13 cellular contexts compared by ENCODE assay signal in the genomic region with DNA sequence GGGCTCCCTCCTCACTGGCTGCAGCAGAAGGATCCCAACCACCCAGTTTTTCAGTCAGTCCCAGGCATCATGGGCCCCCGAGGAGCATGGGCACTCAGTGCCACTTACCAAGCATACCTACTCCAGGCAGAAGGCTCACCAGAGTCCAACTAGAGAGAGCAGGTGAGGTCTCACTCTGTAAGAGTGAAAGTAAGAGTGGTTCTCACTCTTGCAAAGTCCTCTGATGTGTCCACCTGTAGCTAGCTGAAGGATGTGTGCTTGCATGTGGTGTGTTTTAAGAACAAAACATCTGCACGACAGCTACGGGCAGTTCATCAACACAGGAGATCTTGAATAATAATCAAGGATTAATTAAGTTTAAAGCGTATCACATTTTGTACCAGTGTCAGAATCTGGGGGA. TPM values are rescaled to one million over a fixed set of nuclear protein-coding genes. Genes with fewer than 3 reads are reported as not detected.
DNase-seq lines count a peak whose midpoint lies in the region; ATAC-seq and TF ChIP-seq lines count a peak whose summit lies in the region.
"Had no signal": no experiment of that assay in that cellular context is flagged by ENCODE, and none has a peak within 500 bp of the region (broad histone marks: within the 10 kb centered on the region; RNA-seq: fewer than 3 reads in every experiment).

No MANE protein-coding gene starts in this region.

- CTCF ChIA-PET in activated CD4-positive, alpha-beta T cell treated with anti-CD3 and anti-CD28 coated beads, Interleukin-2, amount 10 ng/mL, durations not matched to agents 7 days and 5 days (lab: Charles Lee), result no interaction called here

- H3K27ac Mint-ChIP-seq in activated CD4-positive, alpha-beta T cell treated with anti-CD3 and anti-CD28 coated beads, Interleukin-2, amount 10 ng/mL, durations not matched to agents 7 days and 5 days, result peak overlapping the region; percentile 86
- peak overlapping the region; percentile 51 for H3K27ac Mint-ChIP-seq in nephron progenitor cell
- H3K27ac Mint-ChIP-seq in GM23338, result no peak overlapping the region

- peaks cover 79% of the 10 kb centered on the region for H3K4me1 Mint-ChIP-seq in activated CD4-positive, alpha-beta T cell treated with anti-CD3 and anti-CD28 coated beads, Interleukin-2, amount 10 ng/mL, durations not matched to agents 7 days and 5 days
- H3K4me1 Mint-ChIP-seq in nephron progenitor cell (peaks cover 38% of the 10 kb centered on the region), GM23338 (peaks cover 19% of the 10 kb centered on the region)

- no peaks in the 10 kb centered on the region for H3K36me3 ChIP-seq in GM23338 (ENCODE audit: insufficient read depth)

- no peak overlapping the region for H3K4me2 ChIP-seq in GM23338

- no peak for TF ChIP-seq CTCF in nephron progenitor cell (IDR thresholded peaks at IDR 0.05)
- no peak for TF ChIP-seq CTCF in GM23338 (conservative IDR thresholded peaks at IDR 0.05; ENCODE audit: low read depth in 2 of 2)

- ATAC-seq in GM21529 (IDR thresholded peaks at IDR 0.05; ENCODE audit: unreplicated experiment) (peak; percentile 77), HG03520 (IDR thresholded peaks at IDR 0.05; ENCODE audit: unreplicated experiment) (peak; percentile 59), GM23338 (no peak), HG03039 (IDR thresholded peaks at IDR 0.05; ENCODE audit: unreplicated experiment) (no peak)
- ATAC-seq: Panc1 had no signal

- no peaks in the 10 kb centered on the region for H3K9me2 ChIP-seq in GM23338 (ENCODE audit: insufficient read depth)

- H3K4me1 ChIP-seq in GM23338 (ENCODE audit: insufficient read depth), result no peaks in the 10 kb centered on the region

- POLR2A ChIA-PET in activated CD4-positive, alpha-beta T cell treated with anti-CD3 and anti-CD28 coated beads, Interleukin-2, amount 10 ng/mL, durations not matched to agents 7 days and 5 days (lab: Charles Lee), result no interaction called here

- H3K27me3 ChIP-seq in GM23338 (ENCODE audit: insufficient read depth), result no peaks in the 10 kb centered on the region
- H3K27me3 ChIP-seq: vagina had no signal

- H3K27me3 Mint-ChIP-seq in activated CD4-positive, alpha-beta T cell treated with anti-CD3 and anti-CD28 coated beads, Interleukin-2, amount 10 ng/mL, durations not matched to agents 7 days and 5 days, result no peaks in the 10 kb centered on the region
- H3K27me3 Mint-ChIP-seq in nephron progenitor cell (ENCODE audit: low read depth, poor library complexity) (peaks cover 7% of the 10 kb centered on the region), GM23338 (ENCODE audit: insufficient read depth, low read depth, poor library complexity) (peaks cover 3% of the 10 kb centered on the region)

- H3K79me2 ChIP-seq in GM23338 (replicated peaks; ENCODE audit: insufficient read depth), result no peaks in the 10 kb centered on the region

- no peaks in the 10 kb centered on the region for H3F3A ChIP-seq in GM23338 (replicated peaks; ENCODE audit: low read depth)

- no peaks in the 10 kb centered on the region for H3K9me3 Mint-ChIP-seq in activated CD4-positive, alpha-beta T cell treated with anti-CD3 and anti-CD28 coated beads, Interleukin-2, amount 10 ng/mL, durations not matched to agents 7 days and 5 days
- H3K9me3 Mint-ChIP-seq in nephron progenitor cell (no peaks in the 10 kb centered on the region), GM23338 (no peaks in the 10 kb centered on the region)

- peaks cover 42% of the 10 kb centered on the region for H3K36me3 Mint-ChIP-seq in activated CD4-positive, alpha-beta T cell treated with anti-CD3 and anti-CD28 coated beads, Interleukin-2, amount 10 ng/mL, durations not matched to agents 7 days and 5 days (ENCODE audit: low read depth)
- H3K36me3 Mint-ChIP-seq in nephron progenitor cell (ENCODE audit: low read depth) (peaks cover 45% of the 10 kb centered on the region), GM23338 (ENCODE audit: low read depth) (peaks cover 9% of the 10 kb centered on the region; the same call in 2 of the 3 replicates)

- DNase-seq in activated CD4-positive, alpha-beta T cell treated with anti-CD3 and anti-CD28 coated beads, Interleukin-2, amount 10 ng/mL, durations not matched to agents 7 days and 5 days, result peak; percentile 40
- no peak for DNase-seq in activated CD4-positive, alpha-beta T cell treated with anti-CD3 and anti-CD28 coated beads, Interleukin-2, amount 50 U/mL, for 4 hours
- DNase-seq in nephron progenitor cell, result no peak
- DNase-seq in GM23338 (ENCODE audit: low spot score), result no peak
- DNase-seq in middle frontal gyrus (ENCODE audit: extremely low spot score, low spot score), result no peak
- DNase-seq: NCI-H1436, posterior cingulate gyrus, WERI-Rb-1 had no signal

- no peak overlapping the region for H2AFZ ChIP-seq in GM23338

- H3K4me3 ChIP-seq in GM23338, result no peak overlapping the region
- H3K4me3 ChIP-seq: vagina had no signal

- no peak overlapping the region for H3K27ac ChIP-seq in GM23338 (ENCODE audit: low read depth)
- H3K27ac ChIP-seq: vagina, WERI-Rb-1 had no signal

- H4K20me1 ChIP-seq in GM23338 (replicated peaks; ENCODE audit: insufficient read depth), result peaks cover 2% of the 10 kb centered on the region; the same call in 1 of the 2 replicates

- peak overlapping the region; percentile 52 for H3K4me3 Mint-ChIP-seq in activated CD4-positive, alpha-beta T cell treated with anti-CD3 and anti-CD28 coated beads, Interleukin-2, amount 10 ng/mL, durations not matched to agents 7 days and 5 days
- H3K4me3 Mint-ChIP-seq in nephron progenitor cell (no peak overlapping the region), GM23338 (no peak overlapping the region)

TF ChIP-seq in GM23338, 12 proteins besides CTCF, POLR2A, EP300 and RAD21 (continues in another document):
- TF ChIP-seq ZNF331 (CRISPR knock-in tag; IDR thresholded peaks at IDR 0.05; ENCODE audit: low read depth), result no peak
- TF ChIP-seq ZNF114 (CRISPR knock-in tag; IDR thresholded peaks at IDR 0.05), result no peak
- TF ChIP-seq NANOG (IDR thresholded peaks at IDR 0.05; ENCODE audit: borderline replicate concordance), result no peak
- TF ChIP-seq, protein P1, sequence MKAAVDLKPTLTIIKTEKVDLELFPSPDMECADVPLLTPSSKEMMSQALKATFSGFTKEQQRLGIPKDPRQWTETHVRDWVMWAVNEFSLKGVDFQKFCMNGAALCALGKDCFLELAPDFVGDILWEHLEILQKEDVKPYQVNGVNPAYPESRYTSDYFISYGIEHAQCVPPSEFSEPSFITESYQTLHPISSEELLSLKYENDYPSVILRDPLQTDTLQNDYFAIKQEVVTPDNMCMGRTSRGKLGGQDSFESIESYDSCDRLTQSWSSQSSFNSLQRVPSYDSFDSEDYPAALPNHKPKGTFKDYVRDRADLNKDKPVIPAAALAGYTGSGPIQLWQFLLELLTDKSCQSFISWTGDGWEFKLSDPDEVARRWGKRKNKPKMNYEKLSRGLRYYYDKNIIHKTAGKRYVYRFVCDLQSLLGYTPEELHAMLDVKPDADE (IDR thresholded peaks at IDR 0.05), result no peak
- TF ChIP-seq CREB1 (CRISPR knock-in tag; IDR thresholded peaks at IDR 0.05; ENCODE audit: low read depth), result no peak

RNA-seq across cellular contexts. Expression of gene CCK, which starts 49.7 kb away (rescaled TPM):
- total RNA-seq in activated CD4-positive, alpha-beta T cell treated with anti-CD3 and anti-CD28 coated beads, Interleukin-2, amount 10 ng/mL, durations not matched to agents 7 days and 5 days, result not detected
- total RNA-seq in GM23338 (2014; rRNA removed; shearing (Covaris generic)), result 1.0 and 4.2 TPM in 2 replicates
- polyA plus RNA-seq in GM23338 (2016; fragmentation: Nextera tagmentation; extraction: Ambion mirVana), result 3.1 and 3.3 TPM in 2 replicates
- total RNA-seq: vagina had no signal

Comparison
In these comparisons a context has a peak if more than half of its experiments do, and no peak if none do; other contexts are left out.
1. ATAC-seq: peak in GM21529 (single experiment) and HG03520 (single experiment); none in GM23338 (single experiment) and HG03039 (single experiment).